15 cellular contexts compared by ENCODE assay signal in genomic region chr12:121489874-121490273, GRCh38.
"Had no signal": no experiment of that assay in that cellular context is flagged by ENCODE, and none has a peak within 500 bp of the region (broad histone marks: within the 10 kb centered on the region; RNA-seq: fewer than 3 reads in every experiment).

No MANE protein-coding gene starts in this region.

- H3K4me1 ChIP-seq: colonic mucosa, right atrium auricular region, thyroid gland, uterus had no signal

- H3K27ac ChIP-seq: colonic mucosa, heart left ventricle, ovary, right atrium auricular region, thyroid gland, uterus had no signal

- H3K27me3 Mint-ChIP-seq: naive thymus-derived CD4-positive, alpha-beta T cell; type B pancreatic cell had no signal

- ATAC-seq: heart left ventricle; left colon; naive thymus-derived CD4-positive, alpha-beta T cell had no signal

- H3K9me3 Mint-ChIP-seq: type B pancreatic cell had no signal

- H3K27me3 ChIP-seq: colonic mucosa, heart left ventricle, ovary, right atrium auricular region, thyroid gland, uterus had no signal

- H3K9me3 ChIP-seq: colonic mucosa, heart left ventricle, ovary, right atrium auricular region, thyroid gland, uterus had no signal

- H3K27ac Mint-ChIP-seq: naive thymus-derived CD4-positive, alpha-beta T cell had no signal

- DNase-seq: colonic mucosa; effector CD4-positive, alpha-beta T cell; heart left ventricle; hippocampal formation; left colon; naive thymus-derived CD4-positive, alpha-beta T cell; nucleus accumbens; ovary; small intestine; stimulated activated CD4-positive, alpha-beta T cell treated with anti-CD3 and anti-CD28 coated beads, Interleukin-12 subunit alpha, Interleukin-12 subunit beta, amount 100 ng/mL, for 4 hours; stimulated activated naive CD4-positive, alpha-beta T cell treated with Interleukin-2 at 50 U/mL for 16 hours; thyroid gland; uterus had no signal

- H3K36me3 ChIP-seq: colonic mucosa, ovary, right atrium auricular region, thyroid gland, uterus had no signal

- H3K4me3 ChIP-seq: colonic mucosa, heart left ventricle, ovary, right atrium auricular region, thyroid gland, uterus had no signal
